In genomic region chr22:49436056-49436455, GRCh38 we compare ENCODE assay signal across 37 cellular contexts.
"Had no signal": no experiment of that assay in that cellular context is flagged by ENCODE, and none has a peak within 500 bp of the region (broad histone marks: within the 10 kb centered on the region; RNA-seq: fewer than 3 reads in every experiment).

No MANE protein-coding gene starts in this region.

- H3K4me3 Mint-ChIP-seq: activated naive CD4-positive, alpha-beta T cell treated with anti-CD3 and anti-CD28 coated beads for 36 hours; activated naive CD4-positive, alpha-beta T cell treated with anti-CD3 and anti-CD28 coated beads, Interleukin-2, amount 10 ng/mL, durations not matched to agents 7 days and 5 days; activated naive CD4-positive, alpha-beta T cell treated with anti-CD3 and anti-CD28 coated beads, Interleukin-2, amount 50 U/mL, for 24 hours; activated naive CD8-positive, alpha-beta T cell; activated naive CD8-positive, alpha-beta T cell treated with anti-CD3 and anti-CD28 coated beads for 36 hours; activated naive CD8-positive, alpha-beta T cell treated with anti-CD3 and anti-CD28 coated beads, Interleukin-2, amount 10 ng/mL, durations not matched to agents 7 days and 5 days; activated naive CD8-positive, alpha-beta T cell treated with anti-CD3 and anti-CD28 coated beads, Interleukin-2, amount 50 U/mL, for 24 hours; activated T-cell treated with anti-CD3 and anti-CD28 coated beads, Interleukin-2, amount 50 U/mL, for 24 hours; activated T-cell treated with anti-CD3 and anti-CD28 coated beads, Interleukin-2, amount 50 U/mL, for 4 hours; activated T-cell treated with anti-CD3 and anti-CD28 coated beads, Interleukin-2, amount 50 U/mL, for 72 hours; activated T-helper 1 cell treated with anti-CD3 and anti-CD28 coated beads, Interleukin-12 subunit alpha, Interleukin-12 subunit beta, Interleukin-2, Interleukin-4 antibody, amounts not matched to agents 30 ng/mL and 10 ng/mL and 1 ng/mL, durations not matched to agents 14 hours and 24 hours and 36 hours; activated T-helper 17 cell treated with anti-CD3 and anti-CD28 coated beads, Interleukin-2, amount 50 U/mL, for 72 hours; brain; central memory CD8-positive, alpha-beta T cell had no signal

- H3K27me3 ChIP-seq: ascending aorta, brain microvascular endothelial cell, cardiac muscle cell had no signal

- H3K36me3 ChIP-seq: adrenal gland, ascending aorta, brain microvascular endothelial cell, breast epithelium, cardiac muscle cell had no signal

- H3K4me1 ChIP-seq: adrenal gland, ascending aorta, body of pancreas, breast epithelium had no signal

- H3K27ac Mint-ChIP-seq: activated naive CD4-positive, alpha-beta T cell treated with anti-CD3 and anti-CD28 coated beads for 36 hours; activated naive CD4-positive, alpha-beta T cell treated with anti-CD3 and anti-CD28 coated beads, Interleukin-2, amount 10 ng/mL, durations not matched to agents 7 days and 5 days; activated naive CD4-positive, alpha-beta T cell treated with anti-CD3 and anti-CD28 coated beads, Interleukin-2, amount 50 U/mL, for 24 hours; activated naive CD4-positive, alpha-beta T cell treated with anti-CD3 and anti-CD28 coated beads, Interleukin-2, amount 50 U/mL, for 72 hours; activated naive CD8-positive, alpha-beta T cell; activated naive CD8-positive, alpha-beta T cell treated with anti-CD3 and anti-CD28 coated beads for 36 hours; activated naive CD8-positive, alpha-beta T cell treated with anti-CD3 and anti-CD28 coated beads, Interleukin-2, amount 10 ng/mL, durations not matched to agents 7 days and 5 days; activated naive CD8-positive, alpha-beta T cell treated with anti-CD3 and anti-CD28 coated beads, Interleukin-2, amount 50 U/mL, for 24 hours; activated T-cell treated with anti-CD3 and anti-CD28 coated beads, Interleukin-2, amount 50 U/mL, for 24 hours; activated T-cell treated with anti-CD3 and anti-CD28 coated beads, Interleukin-2, amount 50 U/mL, for 72 hours; activated T-helper 1 cell treated with anti-CD3 and anti-CD28 coated beads, Interleukin-12 subunit alpha, Interleukin-12 subunit beta, Interleukin-2, Interleukin-4 antibody, amounts not matched to agents 30 ng/mL and 10 ng/mL and 1 ng/mL, durations not matched to agents 14 hours and 24 hours and 36 hours; activated T-helper 17 cell treated with anti-CD3 and anti-CD28 coated beads, Interleukin-2, amount 50 U/mL, for 72 hours had no signal

- H3K9me3 Mint-ChIP-seq: activated naive CD4-positive, alpha-beta T cell treated with anti-CD3 and anti-CD28 coated beads, Interleukin-2, amount 10 ng/mL, durations not matched to agents 7 days and 5 days; activated naive CD4-positive, alpha-beta T cell treated with anti-CD3 and anti-CD28 coated beads, Interleukin-2, amount 50 U/mL, for 24 hours; activated naive CD8-positive, alpha-beta T cell treated with anti-CD3 and anti-CD28 coated beads for 36 hours; activated naive CD8-positive, alpha-beta T cell treated with anti-CD3 and anti-CD28 coated beads, Interleukin-2, amount 10 ng/mL, durations not matched to agents 7 days and 5 days; activated naive CD8-positive, alpha-beta T cell treated with anti-CD3 and anti-CD28 coated beads, Interleukin-2, amount 50 U/mL, for 24 hours; activated T-cell treated with anti-CD3 and anti-CD28 coated beads, Interleukin-2, amount 50 U/mL, for 4 hours; activated T-cell treated with anti-CD3 and anti-CD28 coated beads, Interleukin-2, amount 50 U/mL, for 72 hours; activated T-helper 1 cell treated with anti-CD3 and anti-CD28 coated beads, Interleukin-12 subunit alpha, Interleukin-12 subunit beta, Interleukin-2, Interleukin-4 antibody, amounts not matched to agents 30 ng/mL and 10 ng/mL and 1 ng/mL, durations not matched to agents 14 hours and 24 hours and 36 hours; central memory CD8-positive, alpha-beta T cell had no signal

- H3K4me1 Mint-ChIP-seq: activated naive CD4-positive, alpha-beta T cell treated with anti-CD3 and anti-CD28 coated beads, Interleukin-2, amount 10 ng/mL, durations not matched to agents 7 days and 5 days; activated naive CD4-positive, alpha-beta T cell treated with anti-CD3 and anti-CD28 coated beads, Interleukin-2, amount 50 U/mL, for 24 hours; activated naive CD8-positive, alpha-beta T cell treated with anti-CD3 and anti-CD28 coated beads for 36 hours; activated naive CD8-positive, alpha-beta T cell treated with anti-CD3 and anti-CD28 coated beads, Interleukin-2, amount 10 ng/mL, durations not matched to agents 7 days and 5 days; activated naive CD8-positive, alpha-beta T cell treated with anti-CD3 and anti-CD28 coated beads, Interleukin-2, amount 50 U/mL, for 24 hours; activated T-helper 17 cell treated with anti-CD3 and anti-CD28 coated beads, Interleukin-2, amount 50 U/mL, for 72 hours; central memory CD8-positive, alpha-beta T cell had no signal

- DNase-seq: activated effector memory CD4-positive, alpha-beta T cell treated with anti-CD3 and anti-CD28 coated beads, Interleukin-2, amount 50 U/mL, for 16 hours; activated effector memory CD4-positive, alpha-beta T cell treated with Interleukin-2 at 50 U/mL for 16 hours; activated gamma-delta T cell; activated gamma-delta T cell treated with Interleukin-2 at 50 U/mL for 16 hours; activated naive CD4-positive, alpha-beta T cell; activated naive CD4-positive, alpha-beta T cell treated with anti-CD3 and anti-CD28 coated beads for 36 hours; activated naive CD4-positive, alpha-beta T cell treated with anti-CD3 and anti-CD28 coated beads, Interleukin-2, amount 10 ng/mL, durations not matched to agents 7 days and 5 days; activated naive CD4-positive, alpha-beta T cell treated with anti-CD3 and anti-CD28 coated beads, Interleukin-2, amount 50 U/mL, for 16 hours; activated naive CD8-positive, alpha-beta T cell treated with anti-CD3 and anti-CD28 coated beads for 36 hours; activated naive CD8-positive, alpha-beta T cell treated with anti-CD3 and anti-CD28 coated beads, Interleukin-2, amount 10 ng/mL, durations not matched to agents 7 days and 5 days; activated naive CD8-positive, alpha-beta T cell treated with anti-CD3 and anti-CD28 coated beads, Interleukin-2, amount 50 U/mL, for 24 hours; activated T-cell treated with anti-CD3 and anti-CD28 coated beads for 4 hours; activated T-cell treated with anti-CD3 and anti-CD28 coated beads, Interleukin-2, amount 50 U/mL, for 1 hour; activated T-cell treated with anti-CD3 and anti-CD28 coated beads, Interleukin-2, amount 50 U/mL, for 24 hours; activated T-cell treated with anti-CD3 and anti-CD28 coated beads, Interleukin-2, amount 50 U/mL, for 4 hours; activated T-cell treated with anti-CD3 and anti-CD28 coated beads, Interleukin-2, amount 50 U/mL, for 48 hours; activated T-cell treated with anti-CD3 and anti-CD28 coated beads, Interleukin-2, amount 50 U/mL, for 72 hours; amniotic stem cell; amygdala; anterior cingulate cortex; aorta; body of pancreas; brain microvascular endothelial cell; caudate nucleus; central memory CD4-positive, alpha-beta T cell; cerebellar nuclear complex had no signal

- H3K36me3 Mint-ChIP-seq: activated naive CD4-positive, alpha-beta T cell treated with anti-CD3 and anti-CD28 coated beads, Interleukin-2, amount 10 ng/mL, durations not matched to agents 7 days and 5 days; activated naive CD4-positive, alpha-beta T cell treated with anti-CD3 and anti-CD28 coated beads, Interleukin-2, amount 50 U/mL, for 24 hours; activated naive CD8-positive, alpha-beta T cell treated with anti-CD3 and anti-CD28 coated beads for 36 hours; activated naive CD8-positive, alpha-beta T cell treated with anti-CD3 and anti-CD28 coated beads, Interleukin-2, amount 10 ng/mL, durations not matched to agents 7 days and 5 days; brain had no signal

- H3K9me3 ChIP-seq: adrenal gland, body of pancreas had no signal

- H3K27ac ChIP-seq: adrenal gland, ascending aorta, body of pancreas, brain microvascular endothelial cell, breast epithelium, cardiac muscle cell had no signal

- H3K4me3 ChIP-seq: adrenal gland, ascending aorta, body of pancreas, breast epithelium, cardiac muscle cell had no signal

- H3K27me3 Mint-ChIP-seq: activated naive CD4-positive, alpha-beta T cell treated with anti-CD3 and anti-CD28 coated beads, Interleukin-2, amount 10 ng/mL, durations not matched to agents 7 days and 5 days; activated naive CD8-positive, alpha-beta T cell treated with anti-CD3 and anti-CD28 coated beads, Interleukin-2, amount 10 ng/mL, durations not matched to agents 7 days and 5 days; activated T-cell treated with anti-CD3 and anti-CD28 coated beads, Interleukin-2, amount 50 U/mL, for 24 hours; activated T-helper 17 cell treated with anti-CD3 and anti-CD28 coated beads, Interleukin-2, amount 50 U/mL, for 72 hours had no signal
